Comparison of ENCODE assay signal across 9 cellular contexts in genomic region chr5:135466178-135467050, GRCh38. TPM values are rescaled to one million over a fixed set of nuclear protein-coding genes. Genes with fewer than 3 reads are reported as not detected.
DNase-seq lines count a peak whose midpoint lies in the region; ATAC-seq, FAIRE-seq and TF ChIP-seq lines count a peak whose summit lies in the region.
"Had no signal": no experiment of that assay in that cellular context is flagged by ENCODE, and none has a peak within 500 bp of the region (broad histone marks: within the 10 kb centered on the region; RNA-seq: fewer than 3 reads in every experiment).

No MANE protein-coding gene starts in this region.

- H3K27ac ChIP-seq in astrocyte (ENCODE audit: low read depth, low read length) = no peak overlapping the region
- H3K27ac ChIP-seq in gastrocnemius medialis = no peak overlapping the region

- TF ChIP-seq CTCF in astrocyte (IDR thresholded peaks at IDR 0.05; ENCODE audit: insufficient read depth, low read depth, low read length) (peak; percentile 65), gastrocnemius medialis (IDR thresholded peaks at IDR 0.05 in 4 of 5, conservative IDR thresholded peaks at IDR 0.05 in 1 of 5) (peak; percentile 61 to 94 (median 82))

- no peaks in the 10 kb centered on the region for H3K79me2 ChIP-seq in astrocyte (ENCODE audit: insufficient read depth, low read length)

- no peaks in the 10 kb centered on the region for H3K9me3 Mint-ChIP-seq in astrocyte (ENCODE audit: unreplicated experiment)

- in situ Hi-C loops in gastrocnemius medialis (cut with MboI; ENCODE audit: low sequenced_read_pairs in 4 of 4) = loop anchor here in 3 of 4 donors (5.0 to 25.0 kb wide), 2 partner anchors 86 to 371 kb away; partner anchors contain the start of gene SLC25A48 (in 3 of the 3)

- H3K4me1 ChIP-seq in astrocyte (ENCODE audit: insufficient read depth, low read length) (no peaks in the 10 kb centered on the region), gastrocnemius medialis (peaks cover 0 to 4% of the 10 kb centered on the region in 2 donors)

- FAIRE-seq in astrocyte (lab: Jason Lieb, UNC) = no peak
- FAIRE-seq: endometrium had no signal

- H3K9ac ChIP-seq in astrocyte (ENCODE audit: low read length) = no peak overlapping the region

- peaks cover 91% of the 10 kb centered on the region for H3K27me3 Mint-ChIP-seq in astrocyte (ENCODE audit: low read depth, unreplicated experiment)

- H3K36me3 Mint-ChIP-seq in astrocyte (ENCODE audit: low read depth, unreplicated experiment) = no peaks in the 10 kb centered on the region

- intact Hi-C loops in gastrocnemius medialis (cut with DNase I; ENCODE audit: low total_unique reads) = loop anchor here (1.0 to 10.0 kb wide), 3 partner anchors 86 to 368 kb away; partner anchors contain the start of gene SLC25A48

- H3K4me3 Mint-ChIP-seq in astrocyte (ENCODE audit: unreplicated experiment) = peak overlapping the region; percentile 7

- no peak overlapping the region for H3K27ac Mint-ChIP-seq in astrocyte (ENCODE audit: unreplicated experiment)

- no peak for TF ChIP-seq POLR2A in gastrocnemius medialis (IDR thresholded peaks at IDR 0.05)

- H3K9me3 ChIP-seq in astrocyte (ENCODE audit: insufficient read depth, low read depth, low read length) (no peaks in the 10 kb centered on the region), gastrocnemius medialis (no peaks in the 10 kb centered on the region)

- peaks cover 5% of the 10 kb centered on the region for H3K4me1 Mint-ChIP-seq in astrocyte (ENCODE audit: low read depth, unreplicated experiment)

- peak overlapping the region; percentile 75 for H2AFZ ChIP-seq in astrocyte (ENCODE audit: low read depth, low read length)

- H3K27me3 ChIP-seq in astrocyte (ENCODE audit: insufficient read depth, low read length) = peaks cover 63% of the 10 kb centered on the region
- peaks cover 0 to 18% (median 0%) of the 10 kb centered on the region in 3 donors for H3K27me3 ChIP-seq in gastrocnemius medialis

- H4K20me1 ChIP-seq in astrocyte (ENCODE audit: insufficient read depth, low read length) = no peaks in the 10 kb centered on the region

- peak overlapping the region; percentile 82 for H3K4me2 ChIP-seq in astrocyte (ENCODE audit: low read length)

- ATAC-seq in GM21825 (IDR thresholded peaks at IDR 0.05; ENCODE audit: unreplicated experiment) (peak; percentile 58), gastrocnemius medialis (peak; percentile 87), HG02571 (IDR thresholded peaks at IDR 0.05; ENCODE audit: unreplicated experiment) (no peak)

- H3K4me3 ChIP-seq in astrocyte (ENCODE audit: insufficient read depth, low read depth, low read length) (no peak overlapping the region), gastrocnemius medialis (peak overlapping the region; percentile 29 to 46 (median 32))

- H3K36me3 ChIP-seq in astrocyte (ENCODE audit: insufficient read depth, low read length) = no peaks in the 10 kb centered on the region
- H3K36me3 ChIP-seq in gastrocnemius medialis = no peaks in the 10 kb centered on the region

- peak; percentile 94 for DNase-seq in DMS 273 (lab: John Stamatoyannopoulos, UW; ENCODE audit: unreplicated experiment)
- DNase-seq in NCI-H1092 (lab: John Stamatoyannopoulos, UW) = peak; percentile 56
- DNase-seq in T-helper 9 cell = peak; percentile 31
- peak; percentile 21 for DNase-seq in astrocyte (ENCODE audit: low read depth)
- DNase-seq in hypothalamus (lab: John Stamatoyannopoulos, UW) = peak in 46 of 51 donors; percentile 13 to 82 (median 60)
- peak; percentile 52 to 59 for DNase-seq in gastrocnemius medialis

RNA-seq across cellular contexts. Expression of gene TIFAB, which starts 14.3 kb away (rescaled TPM):
- total RNA-seq in astrocyte = not detected in 2 replicates
- total RNA-seq in gastrocnemius medialis = not detected

RNA-seq across cellular contexts. Expression of gene DCANP1, which starts 19.3 kb away (rescaled TPM):
- total RNA-seq in astrocyte (not detected in 2 replicates), gastrocnemius medialis (not detected)

Comparison
In these comparisons a context has a peak if more than half of its experiments do, and no peak if none do; other contexts are left out.
1. DNase-seq: peak in every context shown above with its lines; median percentile 94 in DMS 273; 60 in hypothalamus; 56 in NCI-H1092; 56 in gastrocnemius medialis; 31 in T-helper 9 cell; 21 in astrocyte.